ENCODE assay signal across 1 cellular context in the genomic region with DNA sequence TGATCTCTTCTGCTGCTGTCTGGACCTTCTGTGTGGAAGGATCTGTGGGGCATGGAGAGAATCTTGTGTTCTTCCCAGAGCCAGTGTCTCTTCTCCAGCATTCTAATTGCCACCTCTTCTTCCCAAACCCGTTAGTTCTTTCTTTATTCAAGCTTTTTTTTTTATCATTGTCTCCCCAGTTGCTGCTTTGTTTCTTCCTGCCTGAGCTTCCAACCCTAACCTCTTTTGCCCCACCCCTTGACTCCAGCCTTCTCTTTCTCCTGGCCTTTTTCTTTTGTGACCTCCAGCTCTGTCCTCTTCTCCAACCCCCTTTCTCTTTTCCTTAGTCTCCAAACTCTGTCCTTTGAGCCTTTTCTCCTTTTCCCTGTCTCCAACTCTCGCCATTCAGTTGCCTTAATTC.
TF ChIP-seq lines count a peak whose summit lies in the region.

No MANE protein-coding gene starts in this region.

TF ChIP-seq in GM12878, 131 proteins besides CTCF, POLR2A, EP300 and RAD21:
- TF ChIP-seq, protein P1, sequence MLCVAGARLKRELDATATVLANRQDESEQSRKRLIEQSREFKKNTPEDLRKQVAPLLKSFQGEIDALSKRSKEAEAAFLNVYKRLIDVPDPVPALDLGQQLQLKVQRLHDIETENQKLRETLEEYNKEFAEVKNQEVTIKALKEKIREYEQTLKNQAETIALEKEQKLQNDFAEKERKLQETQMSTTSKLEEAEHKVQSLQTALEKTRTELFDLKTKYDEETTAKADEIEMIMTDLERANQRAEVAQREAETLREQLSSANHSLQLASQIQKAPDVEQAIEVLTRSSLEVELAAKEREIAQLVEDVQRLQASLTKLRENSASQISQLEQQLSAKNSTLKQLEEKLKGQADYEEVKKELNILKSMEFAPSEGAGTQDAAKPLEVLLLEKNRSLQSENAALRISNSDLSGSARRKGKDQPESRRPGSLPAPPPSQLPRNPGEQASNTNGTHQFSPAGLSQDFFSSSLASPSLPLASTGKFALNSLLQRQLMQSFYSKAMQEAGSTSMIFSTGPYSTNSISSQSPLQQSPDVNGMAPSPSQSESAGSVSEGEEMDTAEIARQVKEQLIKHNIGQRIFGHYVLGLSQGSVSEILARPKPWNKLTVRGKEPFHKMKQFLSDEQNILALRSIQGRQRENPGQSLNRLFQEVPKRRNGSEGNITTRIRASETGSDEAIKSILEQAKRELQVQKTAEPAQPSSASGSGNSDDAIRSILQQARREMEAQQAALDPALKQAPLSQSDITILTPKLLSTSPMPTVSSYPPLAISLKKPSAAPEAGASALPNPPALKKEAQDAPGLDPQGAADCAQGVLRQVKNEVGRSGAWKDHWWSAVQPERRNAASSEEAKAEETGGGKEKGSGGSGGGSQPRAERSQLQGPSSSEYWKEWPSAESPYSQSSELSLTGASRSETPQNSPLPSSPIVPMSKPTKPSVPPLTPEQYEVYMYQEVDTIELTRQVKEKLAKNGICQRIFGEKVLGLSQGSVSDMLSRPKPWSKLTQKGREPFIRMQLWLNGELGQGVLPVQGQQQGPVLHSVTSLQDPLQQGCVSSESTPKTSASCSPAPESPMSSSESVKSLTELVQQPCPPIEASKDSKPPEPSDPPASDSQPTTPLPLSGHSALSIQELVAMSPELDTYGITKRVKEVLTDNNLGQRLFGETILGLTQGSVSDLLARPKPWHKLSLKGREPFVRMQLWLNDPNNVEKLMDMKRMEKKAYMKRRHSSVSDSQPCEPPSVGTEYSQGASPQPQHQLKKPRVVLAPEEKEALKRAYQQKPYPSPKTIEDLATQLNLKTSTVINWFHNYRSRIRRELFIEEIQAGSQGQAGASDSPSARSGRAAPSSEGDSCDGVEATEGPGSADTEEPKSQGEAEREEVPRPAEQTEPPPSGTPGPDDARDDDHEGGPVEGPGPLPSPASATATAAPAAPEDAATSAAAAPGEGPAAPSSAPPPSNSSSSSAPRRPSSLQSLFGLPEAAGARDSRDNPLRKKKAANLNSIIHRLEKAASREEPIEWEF (IDR thresholded peaks at IDR 0.05; ENCODE audit: insufficient replicate concordance, low read depth, low read length): no peak
- TF ChIP-seq, protein P2, sequence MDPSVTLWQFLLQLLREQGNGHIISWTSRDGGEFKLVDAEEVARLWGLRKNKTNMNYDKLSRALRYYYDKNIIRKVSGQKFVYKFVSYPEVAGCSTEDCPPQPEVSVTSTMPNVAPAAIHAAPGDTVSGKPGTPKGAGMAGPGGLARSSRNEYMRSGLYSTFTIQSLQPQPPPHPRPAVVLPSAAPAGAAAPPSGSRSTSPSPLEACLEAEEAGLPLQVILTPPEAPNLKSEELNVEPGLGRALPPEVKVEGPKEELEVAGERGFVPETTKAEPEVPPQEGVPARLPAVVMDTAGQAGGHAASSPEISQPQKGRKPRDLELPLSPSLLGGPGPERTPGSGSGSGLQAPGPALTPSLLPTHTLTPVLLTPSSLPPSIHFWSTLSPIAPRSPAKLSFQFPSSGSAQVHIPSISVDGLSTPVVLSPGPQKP (IDR thresholded peaks at IDR 0.05; ENCODE audit: low read depth, low read length): no peak
- TF ChIP-seq TCF12 (IDR thresholded peaks at IDR 0.05; ENCODE audit: low read depth, low read length) (no peak), ZBED1 (IDR thresholded peaks at IDR 0.05; ENCODE audit: borderline replicate concordance) (no peak), BMI1 (IDR thresholded peaks at IDR 0.05; ENCODE audit: borderline replicate concordance) (no peak), HDGF (IDR thresholded peaks at IDR 0.05) (no peak), SP1 (IDR thresholded peaks at IDR 0.05; ENCODE audit: low read depth, low read length) (no peak), TBL1XR1 (IDR thresholded peaks at IDR 0.05; ENCODE audit: low read depth, low read length) (no peak), EGR1 (IDR thresholded peaks at IDR 0.05; ENCODE audit: borderline replicate concordance in 1 of 2, low read depth in 2 of 2, low read length in 2 of 2) (no peak), BCL11A (IDR thresholded peaks at IDR 0.05; ENCODE audit: low read depth, low read length) (no peak)
- TF ChIP-seq, protein P3, sequence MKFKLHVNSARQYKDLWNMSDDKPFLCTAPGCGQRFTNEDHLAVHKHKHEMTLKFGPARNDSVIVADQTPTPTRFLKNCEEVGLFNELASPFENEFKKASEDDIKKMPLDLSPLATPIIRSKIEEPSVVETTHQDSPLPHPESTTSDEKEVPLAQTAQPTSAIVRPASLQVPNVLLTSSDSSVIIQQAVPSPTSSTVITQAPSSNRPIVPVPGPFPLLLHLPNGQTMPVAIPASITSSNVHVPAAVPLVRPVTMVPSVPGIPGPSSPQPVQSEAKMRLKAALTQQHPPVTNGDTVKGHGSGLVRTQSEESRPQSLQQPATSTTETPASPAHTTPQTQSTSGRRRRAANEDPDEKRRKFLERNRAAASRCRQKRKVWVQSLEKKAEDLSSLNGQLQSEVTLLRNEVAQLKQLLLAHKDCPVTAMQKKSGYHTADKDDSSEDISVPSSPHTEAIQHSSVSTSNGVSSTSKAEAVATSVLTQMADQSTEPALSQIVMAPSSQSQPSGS (IDR thresholded peaks at IDR 0.05; ENCODE audit: low read length): no peak
TF ChIP-seq in GM12878: peak in this region for 0.
